Comparison of ENCODE assay signal across 8 cellular contexts in genomic region chr10:72273410-72274212, GRCh38.
DNase-seq lines count a peak whose midpoint lies in the region; ATAC-seq and TF ChIP-seq lines count a peak whose summit lies in the region.

A gene with protein sequence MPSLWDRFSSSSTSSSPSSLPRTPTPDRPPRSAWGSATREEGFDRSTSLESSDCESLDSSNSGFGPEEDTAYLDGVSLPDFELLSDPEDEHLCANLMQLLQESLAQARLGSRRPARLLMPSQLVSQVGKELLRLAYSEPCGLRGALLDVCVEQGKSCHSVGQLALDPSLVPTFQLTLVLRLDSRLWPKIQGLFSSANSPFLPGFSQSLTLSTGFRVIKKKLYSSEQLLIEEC (plus strand): TSS chr10:72273924. CDS start chr10:72274217, 293 bp downstream.

- H3K4me3 Mint-ChIP-seq in central memory CD8-positive, alpha-beta T cell: peak within 1 kb of the TSS; percentile 99

- H3K4me3 ChIP-seq in AG09309 (ENCODE audit: control insufficient read depth, low read depth, low read length): peak within 1 kb of the TSS; percentile 93

- H3K9me3 Mint-ChIP-seq in central memory CD8-positive, alpha-beta T cell: no peaks in the 10 kb centered on the region

- DNase-seq in AG09309 (ENCODE audit: low read depth) (peak; percentile 98), NCI-H446 (lab: John Stamatoyannopoulos, UW) (peak; percentile 87 to 96), iris pigment epithelial cell (ENCODE audit: low read depth) (peak; percentile 100)
- peak; percentile 93 for DNase-seq in activated CD4-positive, CD25-positive, alpha-beta regulatory T cell treated with anti-CD3 and anti-CD28 coated beads, Interleukin-2, amount 50 U/mL, for 16 hours (ENCODE audit: low read depth, low spot score)
- peak; percentile 93 to 96 for DNase-seq in central memory CD8-positive, alpha-beta T cell (ENCODE audit: low spot score in 2 of 2)
- peak; percentile 96 for DNase-seq in stimulated activated CD4-positive, alpha-beta T cell treated with anti-CD3 and anti-CD28 coated beads, Interleukin-12 subunit alpha, Interleukin-12 subunit beta, amount 100 ng/mL, for 4 hours

- peaks cover 27% of the 10 kb centered on the region for H3K36me3 Mint-ChIP-seq in central memory CD8-positive, alpha-beta T cell (ENCODE audit: insufficient read depth)

- TF ChIP-seq CTCF in AG09309 (IDR thresholded peaks at IDR 0.05; ENCODE audit: control insufficient read depth, insufficient read depth, low read depth, low read length, missing control alignments): no peak

- peaks cover 47% of the 10 kb centered on the region for H3K4me1 Mint-ChIP-seq in central memory CD8-positive, alpha-beta T cell

- H3K27me3 Mint-ChIP-seq in central memory CD8-positive, alpha-beta T cell: no peaks in the 10 kb centered on the region

- peak; percentile 91 for ATAC-seq in GM19025 (IDR thresholded peaks at IDR 0.05; ENCODE audit: low read depth, unreplicated experiment)
- ATAC-seq in HG03342 (IDR thresholded peaks at IDR 0.05; ENCODE audit: unreplicated experiment): peak; percentile 92
- ATAC-seq in central memory CD8-positive, alpha-beta T cell (replicated peaks; ENCODE audit: extremely low read depth, poor library complexity, severe bottlenecking): peak; percentile 96

- H3K27ac Mint-ChIP-seq in central memory CD8-positive, alpha-beta T cell (ENCODE audit: low read depth): peak within 1 kb of the TSS; percentile 97

Comparison
In these comparisons a context has a peak if more than half of its experiments do, and no peak if none do; other contexts are left out.
1. Peak in every context shown above with its lines: DNase-seq, ATAC-seq and H3K4me3 ChIP-seq.